In the genomic region with DNA sequence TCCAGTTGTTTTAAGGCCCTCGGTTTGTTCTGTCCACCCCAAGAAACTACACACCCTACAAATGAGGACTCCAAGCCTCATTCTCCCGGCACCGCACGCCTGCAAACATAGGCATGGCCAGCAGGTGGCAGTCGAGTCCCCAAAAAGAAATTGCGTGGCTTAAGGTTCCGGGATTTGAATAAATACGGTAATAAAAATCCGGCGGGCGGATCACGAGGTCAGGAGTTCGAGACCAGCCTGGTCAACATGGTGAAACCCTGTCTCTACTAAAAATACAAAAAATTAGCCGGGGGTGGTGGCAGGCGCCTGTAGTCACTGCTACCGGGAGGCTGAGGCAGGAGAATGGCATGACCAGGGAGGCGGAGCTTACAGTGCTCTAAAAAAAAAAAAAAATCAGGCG, we compare ENCODE assay signal across 8 cellular contexts. TPM values are rescaled to one million over a fixed set of nuclear protein-coding genes. Genes with fewer than 3 reads are reported as not detected.
DNase-seq lines count a peak whose midpoint lies in the region; ATAC-seq and TF ChIP-seq lines count a peak whose summit lies in the region.

No MANE protein-coding gene starts in this region.

- no peak overlapping the region for H3K27ac ChIP-seq in heart right ventricle
- H3K27ac ChIP-seq in gastrocnemius medialis: no peak overlapping the region

- no peaks in the 10 kb centered on the region for H3K9me3 ChIP-seq in heart right ventricle
- no peaks in the 10 kb centered on the region for H3K9me3 ChIP-seq in gastrocnemius medialis

- 12 to 15% methylated on average over 18 of the region's 18 CpGs for WGBS in heart right ventricle, 2 donors

- ATAC-seq in heart right ventricle (peak in 7 of 8 donors; percentile 42 to 65 (median 49)), gastrocnemius medialis (no peak), GM19455 (IDR thresholded peaks at IDR 0.05; ENCODE audit: unreplicated experiment) (no peak)

- peaks cover 5 to 20% (median 16%) of the 10 kb centered on the region in 9 donors for H3K4me1 ChIP-seq in heart right ventricle
- no peaks in the 10 kb centered on the region for H3K4me1 ChIP-seq in gastrocnemius medialis

- intact Hi-C loops in heart right ventricle (cut with DNase I) (loop anchor here in 1 of 10 donors (5.0 kb wide), 1 partner anchor 40 kb away; no protein-coding TSS in a partner anchor), gastrocnemius medialis (cut with DNase I; ENCODE audit: low total_unique reads) (no loop called here)

- no peak for TF ChIP-seq POLR2A in gastrocnemius medialis (IDR thresholded peaks at IDR 0.05)

- in situ Hi-C loops in gastrocnemius medialis (cut with MboI; ENCODE audit: low sequenced_read_pairs in 4 of 4): no loop called here

- H3K27me3 ChIP-seq in heart right ventricle: peaks cover 0 to 20% (median 0%) of the 10 kb centered on the region in 7 donors
- peaks cover 0 to 9% (median 8%) of the 10 kb centered on the region in 3 donors for H3K27me3 ChIP-seq in gastrocnemius medialis

- DNase-seq in DMS153 treated with DMSO at 0.1 percent for 48 hours (lab: John Stamatoyannopoulos, UW; ENCODE audit: unreplicated experiment) (peak; percentile 0), DMS153 (lab: John Stamatoyannopoulos, UW) (no peak), HT-29 (ENCODE audit: low spot score) (peak; percentile 60), T follicular helper cell (ENCODE audit: low read depth) (peak; percentile 37), heart right ventricle (peak; percentile 65 to 70), gastrocnemius medialis (peak in 1 of 2 donors; percentile 21)
- DNase-seq in activated naive CD4-positive, alpha-beta T cell treated with anti-CD3 and anti-CD28 coated beads, Interleukin-2, amount 50 U/mL, for 16 hours: peak; percentile 88

- peak; percentile 72 to 91 (median 87) for TF ChIP-seq CTCF in heart right ventricle (IDR thresholded peaks at IDR 0.05)
- TF ChIP-seq CTCF in gastrocnemius medialis (IDR thresholded peaks at IDR 0.05 in 4 of 5, conservative IDR thresholded peaks at IDR 0.05 in 1 of 5): peak in 4 of 5 experiments; percentile 38 to 68 (median 54)

- H3K4me3 ChIP-seq in heart right ventricle (no peak overlapping the region), gastrocnemius medialis (no peak overlapping the region)

- H3K36me3 ChIP-seq in heart right ventricle (no peaks in the 10 kb centered on the region), gastrocnemius medialis (no peaks in the 10 kb centered on the region)

RNA-seq across cellular contexts. Expression of a gene that starts 21.8 kb away (rescaled TPM):
- total RNA-seq in HT-29 (2014; rRNA removed; shearing (Covaris generic)): not detected in 2 replicates
- total RNA-seq in heart right ventricle (10 to 100 TPM in 1 of 10 donors, 1 to 10 TPM in 8, under 1 TPM in 1; 0.86 to 15.4 (median 1.9) TPM), gastrocnemius medialis (1 to 10 TPM in 2 of 4 donors, under 1 TPM in 2; 0.59 to 1.3 (median 0.89) TPM)
- polyA plus RNA-seq in heart right ventricle: 1 to 10 TPM; 1.1 to 2.6 TPM

RNA-seq across cellular contexts. Expression of a gene that starts 34.4 kb away (rescaled TPM):
- not detected in 2 replicates for total RNA-seq in HT-29 (2014; rRNA removed; shearing (Covaris generic))
- total RNA-seq in heart right ventricle: under 1 TPM in 4 of 10 donors, not detected in 6; 0.14 to 0.51 (median 0.39) TPM
- polyA plus RNA-seq in heart right ventricle: under 1 TPM in 1 of 2 donors, not detected in 1; 0.07 TPM
- total RNA-seq in gastrocnemius medialis: not detected

Comparison
In these comparisons a context has a peak if more than half of its experiments do, and no peak if none do; other contexts are left out.
1. ATAC-seq: peak in heart right ventricle (7 of 8); none in gastrocnemius medialis (0 of 2) and GM19455 (single experiment).